ENCODE assay signal across 17 cellular contexts in genomic region chr10:72772031-72772430, GRCh38.
DNase-seq lines count a peak whose midpoint lies in the region; ATAC-seq, FAIRE-seq and TF ChIP-seq lines count a peak whose summit lies in the region.
"Had no signal": no experiment of that assay in that cellular context is flagged by ENCODE, and none has a peak within 500 bp of the region (broad histone marks: within the 10 kb centered on the region; RNA-seq: fewer than 3 reads in every experiment).

No MANE protein-coding gene starts in this region.

- CTCF ChIA-PET in A673 (lab: Charles Lee) (no interaction called here), K562 (lab: Yijun Ruan, JAX; ENCODE audit: low intra/inter-chr PET ratio) (no interaction called here)

- H4K8ac ChIP-seq in mesendoderm (ENCODE audit: low read depth, low read length): no peak overlapping the region

- peak overlapping the region; percentile 62 for H3K56ac ChIP-seq in mesendoderm (ENCODE audit: low read length)

- no peak overlapping the region for H4K5ac ChIP-seq in mesendoderm (ENCODE audit: low read length)

- H3K9me1 ChIP-seq in K562 (ENCODE audit: control insufficient read depth, insufficient read depth, low read length): no peaks in the 10 kb centered on the region

- no peak overlapping the region for H3K18ac ChIP-seq in mesendoderm (ENCODE audit: low read length)

- H3K9ac ChIP-seq in K562 (ENCODE audit: insufficient read depth in 1 of 2, low read depth in 2 of 2, low read length in 2 of 2): no peak overlapping the region; a peak in 1 of 4 replicates
- H3K9ac ChIP-seq in mesendoderm (ENCODE audit: low read length): no peak overlapping the region
- H3K9ac ChIP-seq in kidney (ENCODE audit: low read length in 2 of 2): no peak overlapping the region
- H3K9ac ChIP-seq: BLaER1 treated with 17β-estradiol and CSF1 and Interleukin-3, amounts not matched to agents 10 nM and 100 nM; GM23248 had no signal

- no peak for ATAC-seq in K562

- no peak overlapping the region for H2BK120ac ChIP-seq in mesendoderm (ENCODE audit: low read depth, low read length)

- no peaks in the 10 kb centered on the region for H4K20me1 ChIP-seq in K562 (replicated peaks; ENCODE audit: control insufficient read depth, insufficient read depth, low read length)
- H4K20me1 ChIP-seq: BLaER1 treated with 17β-estradiol and CSF1 and Interleukin-3, amounts not matched to agents 10 nM and 100 nM had no signal

- intact Hi-C loops in A673 (cut with micrococcal nuclease; ENCODE audit: unreplicated experiment) (loop anchor here (5.0 kb wide), 1 partner anchor 60 kb away; no protein-coding TSS in a partner anchor), K562 (cut with micrococcal nuclease) (no loop called here), kidney (cut with DNase I) (no loop called here)

- in situ Hi-C loops in K562 (cut with MboI): no loop called here

- no peak overlapping the region for H3K23ac ChIP-seq in mesendoderm (ENCODE audit: low read length)

- 67% methylated on average over 1 of the region's 1 CpG for WGBS in K562 (ENCODE audit: insufficient coverage, low coverage, missing lambda C conversion rate)
- no CpG with 5 or more reads among the region's 1 CpG for WGBS in mesendoderm (ENCODE audit: extremely low coverage, insufficient coverage, low lambda C conversion rate)

- TF ChIP-seq RAD21 in K562 (CRISPR knock-in tag; conservative IDR thresholded peaks at IDR 0.05 in 1 of 2, IDR thresholded peaks at IDR 0.05 in 1 of 2): no peak

- no TSS peak for BruUV-seq in A673 (replicated peaks; lab: Mats Ljungman, UMichigan)
- no TSS peak for BruUV-seq in K562 (replicated peaks; lab: Mats Ljungman, UMichigan)

- H3K27me3 ChIP-seq in A673 (replicated peaks; ENCODE audit: insufficient read depth, low read depth, low read length, poor library complexity) (no peaks in the 10 kb centered on the region), K562 (ENCODE audit: control insufficient read depth in 2 of 2, insufficient read depth in 2 of 2, low read length in 2 of 2) (no peaks in the 10 kb centered on the region), mesendoderm (ENCODE audit: insufficient read depth, low read length, poor library complexity) (no peaks in the 10 kb centered on the region)
- H3K27me3 ChIP-seq: BLaER1 treated with 17β-estradiol and CSF1 and Interleukin-3, amounts not matched to agents 10 nM and 100 nM had no signal

- POLR2A ChIA-PET in A673 (lab: Charles Lee; ENCODE audit: low non-redundant PET) (no interaction called here), K562 (lab: Yijun Ruan, JAX) (no interaction called here)

- H3K4me3 ChIP-seq in A673 (ENCODE audit: low read depth, low read length, poor library complexity, severe bottlenecking) (no peak overlapping the region), K562 (no peak overlapping the region), mesendoderm (ENCODE audit: low read length) (no peak overlapping the region), kidney (ENCODE audit: low read length in 2 of 2) (no peak overlapping the region)
- H3K4me3 ChIP-seq: GM23248 had no signal

- DNase-seq in A673 (ENCODE audit: low spot score) (peak; percentile 76), H54 (ENCODE audit: insufficient read length, low spot score) (no peak), K562 (ENCODE audit: extremely low read depth in 1 of 4, low spot score in 3 of 4) (no peak), mesendoderm (peak; percentile 48), ecto neural progenitor cell (ENCODE audit: low spot score) (no peak), kidney (no peak)
- DNase-seq in stimulated activated CD4-positive, alpha-beta T cell treated with anti-CD3 and anti-CD28 coated beads, Interleukin-4, amount 100 ng/mL, for 4 hours: no peak
- DNase-seq: 8988T; ACHN; CD4-positive, CD25-positive, alpha-beta regulatory T cell; DMS53; GM23248; HCEC 1CT; HFFc6 had no signal

- H3K79me2 ChIP-seq in K562 (ENCODE audit: control insufficient read depth, insufficient read depth, low read length) (no peaks in the 10 kb centered on the region), mesendoderm (ENCODE audit: control insufficient read depth, insufficient read depth, low read length) (peaks cover 4% of the 10 kb centered on the region)

- no peak overlapping the region for H3K4ac ChIP-seq in mesendoderm (ENCODE audit: low read depth, low read length)

- H3K27ac ChIP-seq in A673 (ENCODE audit: low read depth, low read length, poor library complexity, severe bottlenecking) (peak overlapping the region; percentile 38), K562 (ENCODE audit: extremely low read depth, low read depth, low read length) (no peak overlapping the region), mesendoderm (ENCODE audit: low read depth, low read length) (no peak overlapping the region), kidney (ENCODE audit: low read depth in 2 of 2, low read length in 2 of 2) (no peak overlapping the region)
- H3K27ac ChIP-seq: BLaER1 treated with 17β-estradiol and CSF1 and Interleukin-3, amounts not matched to agents 10 nM and 100 nM; GM23248 had no signal

- TF ChIP-seq CTCF in A673 (conservative IDR thresholded peaks at IDR 0.05; ENCODE audit: low read depth, low read length): no peak
- no peak for TF ChIP-seq CTCF in K562 (IDR thresholded peaks at IDR 0.05 in 2 of 3, conservative IDR thresholded peaks at IDR 0.05 in 1 of 3; ENCODE audit: insufficient read depth in 2 of 3, low read depth in 1 of 3, low read length in 3 of 3)
- no peak for TF ChIP-seq CTCF in kidney (IDR thresholded peaks at IDR 0.05; ENCODE audit: borderline replicate concordance, extremely low read depth, insufficient read depth)

- no peaks in the 10 kb centered on the region for H3K36me3 ChIP-seq in A673 (ENCODE audit: insufficient read depth, low read length, poor library complexity, severe bottlenecking)
- H3K36me3 ChIP-seq in K562 (ENCODE audit: control insufficient read depth, insufficient read depth, low read length): no peaks in the 10 kb centered on the region
- no peaks in the 10 kb centered on the region for H3K36me3 ChIP-seq in mesendoderm (ENCODE audit: control insufficient read depth, insufficient read depth, low read length)
- no peaks in the 10 kb centered on the region for H3K36me3 ChIP-seq in kidney (ENCODE audit: control insufficient read depth in 1 of 2, insufficient read depth in 2 of 2, low read length in 2 of 2)

- TF ChIP-seq POLR2A in H54 (IDR thresholded peaks at IDR 0.05; ENCODE audit: low read depth, low read length): no peak
- TF ChIP-seq POLR2A in K562 (conservative IDR thresholded peaks at IDR 0.05): no peak

- no peak overlapping the region for H2AFZ ChIP-seq in K562 (ENCODE audit: low read depth, low read length)
- H2AFZ ChIP-seq: GM23248 had no signal

- no peak overlapping the region for H3K4me2 ChIP-seq in K562 (ENCODE audit: insufficient read depth, low read length)
- H3K4me2 ChIP-seq in mesendoderm (ENCODE audit: low read length): no peak overlapping the region
- H3K4me2 ChIP-seq: BLaER1 treated with 17β-estradiol and CSF1 and Interleukin-3, amounts not matched to agents 10 nM and 100 nM had no signal

- H3K9me3 ChIP-seq in A673 (ENCODE audit: low read depth, low read length, poor library complexity, severe bottlenecking): peaks cover 14% of the 10 kb centered on the region
- no peaks in the 10 kb centered on the region for H3K9me3 ChIP-seq in K562 (replicated peaks; ENCODE audit: control insufficient read depth, insufficient read depth, low read depth, low read length)
- peaks cover 0 to 10% of the 10 kb centered on the region in 2 donors for H3K9me3 ChIP-seq in kidney (ENCODE audit: control insufficient read depth in 1 of 2, low read length in 2 of 2)

- H3K79me1 ChIP-seq in mesendoderm (ENCODE audit: low read length): peaks cover 6% of the 10 kb centered on the region

- FAIRE-seq in H54 (lab: Jason Lieb, UNC) (peak; percentile 71), K562 (lab: Jason Lieb, UNC) (no peak), kidney (lab: Jason Lieb, UNC) (no peak)
- FAIRE-seq: GM18507, HTR-8/SVneo had no signal

- H2AK5ac ChIP-seq in mesendoderm (ENCODE audit: low read length): no peak overlapping the region

- H2BK15ac ChIP-seq in mesendoderm (replicated peaks; ENCODE audit: low read depth): no peak overlapping the region

- no peak for TF ChIP-seq EP300 in K562 (IDR thresholded peaks at IDR 0.05; ENCODE audit: low read length)

- H3K4me1 ChIP-seq in A673 (ENCODE audit: insufficient read depth, low read length, poor library complexity, severe bottlenecking): peaks cover 10% of the 10 kb centered on the region
- H3K4me1 ChIP-seq in K562 (replicated peaks in 1 of 2; ENCODE audit: control insufficient read depth in 2 of 2, insufficient read depth in 2 of 2, low read length in 2 of 2): no peaks in the 10 kb centered on the region
- H3K4me1 ChIP-seq in mesendoderm (ENCODE audit: control insufficient read depth, low read depth, low read length): peaks cover 2% of the 10 kb centered on the region
- no peaks in the 10 kb centered on the region for H3K4me1 ChIP-seq in kidney (ENCODE audit: control insufficient read depth in 1 of 2, insufficient read depth in 1 of 2, low read depth in 1 of 2, low read length in 2 of 2)
- H3K4me1 ChIP-seq: BLaER1 treated with 17β-estradiol and CSF1 and Interleukin-3, amounts not matched to agents 10 nM and 100 nM had no signal

- no peak overlapping the region for H2BK5ac ChIP-seq in mesendoderm (ENCODE audit: low read length)

TF ChIP-seq in K562, 482 proteins besides CTCF, POLR2A, EP300 and RAD21 (continues in another document):
- TF ChIP-seq PRDM10 (IDR thresholded peaks at IDR 0.05; ENCODE audit: partially characterized antibody): peak; percentile 83

Comparison
In these comparisons a context has a peak if more than half of its experiments do, and no peak if none do; other contexts are left out.
1. DNase-seq: peak in A673 (single experiment) and mesendoderm (single experiment); none in H54 (single experiment), K562 (0 of 4), stimulated activated CD4-positive, alpha-beta T cell treated with anti-CD3 and anti-CD28 coated beads, Interleukin-4, amount 100 ng/mL, for 4 hours (0 of 2), ecto neural progenitor cell (single experiment) and kidney (single experiment).